ENCODE assay signal across 8 cellular contexts in the genomic region with DNA sequence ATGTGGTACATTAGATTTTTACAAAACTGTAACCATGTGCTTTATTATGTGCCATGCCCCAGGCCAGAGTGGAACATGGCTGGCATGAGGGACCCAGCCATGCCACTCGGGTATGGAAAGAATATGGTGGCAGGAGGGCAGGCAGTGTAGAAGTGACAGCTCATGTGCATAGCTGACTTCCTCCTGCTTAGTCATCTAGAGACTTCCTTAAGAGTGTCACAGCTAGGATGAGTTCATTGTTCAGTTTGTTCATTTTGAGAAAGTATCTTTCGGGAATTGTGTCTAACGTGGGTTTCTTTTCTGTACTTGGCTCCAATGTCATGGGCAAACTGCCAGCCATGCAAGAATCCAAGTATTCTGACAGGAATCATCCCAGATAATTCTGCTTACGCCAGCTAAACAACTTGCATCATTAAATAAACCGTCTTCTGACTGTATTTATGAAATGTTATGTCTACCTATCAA.
DNase-seq lines count a peak whose midpoint lies in the region; ATAC-seq and TF ChIP-seq lines count a peak whose summit lies in the region.

No MANE protein-coding gene starts in this region.

- H3K27ac Mint-ChIP-seq in activated T-cell treated with anti-CD3 and anti-CD28 coated beads, Interleukin-2, amount 50 U/mL, for 72 hours, result peak overlapping the region; percentile 52
- H3K27ac Mint-ChIP-seq in immature natural killer cell (peak overlapping the region in 4 of 6 donors; percentile 1 to 50 (median 23)), progenitor cell of endocrine pancreas (no peak overlapping the region)
- H3K27ac Mint-ChIP-seq in stimulated activated naive CD8-positive, alpha-beta T cell treated with anti-CD3 and anti-CD28 coated beads, Interleukin-15, amount 100 ng/mL, for 72 hours, result peak overlapping the region in 1 of 2 donors; percentile 35

- peaks cover 0 to 4% of the 10 kb centered on the region in 2 donors for H3K9me3 Mint-ChIP-seq in activated T-cell treated with anti-CD3 and anti-CD28 coated beads, Interleukin-2, amount 50 U/mL, for 72 hours
- H3K9me3 Mint-ChIP-seq in immature natural killer cell (no peaks in the 10 kb centered on the region), progenitor cell of endocrine pancreas (ENCODE audit: low read depth) (no peaks in the 10 kb centered on the region)
- peaks cover 5 to 19% of the 10 kb centered on the region in 2 donors for H3K9me3 Mint-ChIP-seq in stimulated activated naive CD8-positive, alpha-beta T cell treated with anti-CD3 and anti-CD28 coated beads, Interleukin-15, amount 100 ng/mL, for 72 hours

- peaks cover 17 to 28% of the 10 kb centered on the region in 2 donors for H3K36me3 Mint-ChIP-seq in activated T-cell treated with anti-CD3 and anti-CD28 coated beads, Interleukin-2, amount 50 U/mL, for 72 hours (ENCODE audit: insufficient read depth in 2 of 2)
- peaks cover 16 to 42% (median 36%) of the 10 kb centered on the region in 3 donors for H3K36me3 Mint-ChIP-seq in immature natural killer cell
- H3K36me3 Mint-ChIP-seq in progenitor cell of endocrine pancreas (ENCODE audit: insufficient read depth), result peaks cover 22% of the 10 kb centered on the region

- H3K4me3 Mint-ChIP-seq in activated T-cell treated with anti-CD3 and anti-CD28 coated beads, Interleukin-2, amount 50 U/mL, for 72 hours, result peak overlapping the region in 1 of 2 donors; percentile 57
- H3K4me3 Mint-ChIP-seq in immature natural killer cell (no peak overlapping the region), progenitor cell of endocrine pancreas (ENCODE audit: low read depth) (no peak overlapping the region)
- peak overlapping the region in 1 of 2 donors; percentile 40 for H3K4me3 Mint-ChIP-seq in stimulated activated naive CD8-positive, alpha-beta T cell treated with anti-CD3 and anti-CD28 coated beads, Interleukin-15, amount 100 ng/mL, for 72 hours

- no peaks in the 10 kb centered on the region for H3K27me3 Mint-ChIP-seq in activated T-cell treated with anti-CD3 and anti-CD28 coated beads, Interleukin-2, amount 50 U/mL, for 72 hours (ENCODE audit: low read depth)
- H3K27me3 Mint-ChIP-seq in immature natural killer cell (ENCODE audit: low read depth in 3 of 3) (no peaks in the 10 kb centered on the region), progenitor cell of endocrine pancreas (no peaks in the 10 kb centered on the region)
- no peaks in the 10 kb centered on the region for H3K27me3 Mint-ChIP-seq in stimulated activated naive CD8-positive, alpha-beta T cell treated with anti-CD3 and anti-CD28 coated beads, Interleukin-15, amount 100 ng/mL, for 72 hours

- ATAC-seq in GM18517 (IDR thresholded peaks at IDR 0.05; ENCODE audit: unreplicated experiment) (peak; percentile 49), HG03108 (IDR thresholded peaks at IDR 0.05; ENCODE audit: unreplicated experiment) (peak; percentile 52)
- peak; percentile 94 to 98 for ATAC-seq in activated T-cell treated with anti-CD3 and anti-CD28 coated beads, Interleukin-2, amount 50 U/mL, for 72 hours (replicated peaks in 1 of 2)
- peak; percentile 95 for ATAC-seq in stimulated activated naive CD8-positive, alpha-beta T cell treated with anti-CD3 and anti-CD28 coated beads, Interleukin-15, amount 100 ng/mL, for 72 hours

- in situ Hi-C loops in G401 (cut with HindIII; ENCODE audit: low sequenced_read_pairs), result no loop called here

- no peak for TF ChIP-seq CTCF in progenitor cell of endocrine pancreas (IDR thresholded peaks at IDR 0.05; ENCODE audit: unreplicated experiment)

- H3K4me1 Mint-ChIP-seq in activated T-cell treated with anti-CD3 and anti-CD28 coated beads, Interleukin-2, amount 50 U/mL, for 72 hours (ENCODE audit: low read depth), result peaks cover 89% of the 10 kb centered on the region
- H3K4me1 Mint-ChIP-seq in immature natural killer cell (peaks cover 51 to 93% of the 10 kb centered on the region in 2 donors), progenitor cell of endocrine pancreas (ENCODE audit: low read depth) (no peaks in the 10 kb centered on the region)
- peaks cover 67% of the 10 kb centered on the region for H3K4me1 Mint-ChIP-seq in stimulated activated naive CD8-positive, alpha-beta T cell treated with anti-CD3 and anti-CD28 coated beads, Interleukin-15, amount 100 ng/mL, for 72 hours

- DNase-seq in activated T-cell treated with anti-CD3 and anti-CD28 coated beads, Interleukin-2, amount 50 U/mL, for 72 hours, result peak; percentile 51 to 55
- DNase-seq in immature natural killer cell, result no peak
- DNase-seq in stimulated activated naive CD8-positive, alpha-beta T cell treated with anti-CD3 and anti-CD28 coated beads, Interleukin-15, amount 100 ng/mL, for 72 hours, result peak in 1 of 2 donors; percentile 35
- DNase-seq in G401 (ENCODE audit: low spot score), result no peak
- no peak for DNase-seq in progenitor cell of endocrine pancreas (ENCODE audit: low spot score, unreplicated experiment)
- no peak for DNase-seq in NCI-H526 treated with DMSO at 0.1 percent for 48 hours (lab: John Stamatoyannopoulos, UW)

Comparison
In these comparisons a context has a peak if more than half of its experiments do, and no peak if none do; other contexts are left out.
1. DNase-seq: peak in activated T-cell treated with anti-CD3 and anti-CD28 coated beads, Interleukin-2, amount 50 U/mL, for 72 hours (2 of 2); none in immature natural killer cell (0 of 3), G401 (single experiment), progenitor cell of endocrine pancreas (single experiment) and NCI-H526 treated with DMSO at 0.1 percent for 48 hours (single experiment).
2. Peak in every context shown above with its lines, with median percentiles within 50 percentile points of each other: ATAC-seq.